In the genomic region with DNA sequence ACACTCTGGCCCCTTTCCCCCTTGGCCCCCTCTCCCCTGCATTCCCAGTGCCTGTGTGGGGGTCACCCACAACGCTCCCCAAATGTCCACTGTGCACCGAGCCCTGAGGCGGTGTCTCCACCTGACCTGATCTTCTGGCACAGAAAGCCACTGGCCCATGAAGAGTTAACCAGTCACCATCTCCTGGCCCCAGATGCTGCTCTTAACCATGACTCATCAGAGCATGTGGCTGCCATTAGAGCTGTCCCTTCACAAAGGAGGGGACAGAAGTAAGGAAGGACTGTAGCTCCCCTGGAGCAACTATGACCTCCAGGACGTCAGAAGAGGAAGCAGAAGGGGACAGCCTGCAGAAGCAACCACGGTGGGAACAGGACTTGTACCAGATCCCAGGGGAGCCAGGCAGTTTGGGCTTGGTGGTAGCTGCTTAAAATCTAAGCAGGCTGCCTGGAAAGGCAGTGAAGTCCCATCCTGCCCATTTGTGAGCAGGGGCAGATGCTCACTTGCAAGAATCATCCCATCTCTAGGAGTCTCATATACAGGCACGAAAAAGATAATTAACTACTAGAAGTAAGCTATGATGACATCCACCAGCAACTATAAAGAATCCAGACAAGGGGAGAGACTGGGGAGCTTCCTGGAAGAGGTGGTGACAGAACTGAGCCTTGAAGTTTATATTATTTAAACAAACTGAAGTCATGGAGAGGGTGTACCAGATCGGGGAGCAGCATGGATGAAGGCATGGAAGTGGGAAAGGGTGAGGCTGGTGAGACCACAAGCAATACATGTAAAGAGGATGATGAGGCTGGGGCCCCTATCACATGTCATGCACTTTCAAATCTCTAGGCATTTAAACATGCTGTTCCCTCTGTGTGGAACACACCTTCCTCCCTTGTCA, we compare ENCODE assay signal across 1 cellular context.
TF ChIP-seq lines count a peak whose summit lies in the region.

No MANE protein-coding gene starts in this region.

TF ChIP-seq in SK-N-SH, 30 proteins besides CTCF, POLR2A, EP300 and RAD21 (continued from another document):
- TF ChIP-seq RXRA (IDR thresholded peaks at IDR 0.05; ENCODE audit: borderline replicate concordance, low read depth), result no peak
- TF ChIP-seq FOXM1 (IDR thresholded peaks at IDR 0.05; ENCODE audit: low read depth), result no peak
- TF ChIP-seq CHD2 (IDR thresholded peaks at IDR 0.05; ENCODE audit: low read length, partially characterized antibody), result peak; percentile 54
- TF ChIP-seq EZH2phosphoT487 (IDR thresholded peaks at IDR 0.05; ENCODE audit: borderline replicate concordance, low read depth), result no peak
- TF ChIP-seq TAF1 (IDR thresholded peaks at IDR 0.05; ENCODE audit: borderline replicate concordance, low read depth, low read length), result 0 out of 2 replicates have a peak, but pooled peaks have one; percentile 25
- TF ChIP-seq RFX5 (IDR thresholded peaks at IDR 0.05; ENCODE audit: low read length), result no peak
- no peak for TF ChIP-seq TEAD4 (IDR thresholded peaks at IDR 0.05; ENCODE audit: borderline replicate concordance, insufficient read depth)
- TF ChIP-seq, protein P1, sequence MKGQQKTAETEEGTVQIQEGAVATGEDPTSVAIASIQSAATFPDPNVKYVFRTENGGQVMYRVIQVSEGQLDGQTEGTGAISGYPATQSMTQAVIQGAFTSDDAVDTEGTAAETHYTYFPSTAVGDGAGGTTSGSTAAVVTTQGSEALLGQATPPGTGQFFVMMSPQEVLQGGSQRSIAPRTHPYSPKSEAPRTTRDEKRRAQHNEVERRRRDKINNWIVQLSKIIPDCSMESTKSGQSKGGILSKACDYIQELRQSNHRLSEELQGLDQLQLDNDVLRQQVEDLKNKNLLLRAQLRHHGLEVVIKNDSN (IDR thresholded peaks at IDR 0.05; ENCODE audit: borderline replicate concordance, low read depth), result no peak
- peak; percentile 66 for TF ChIP-seq TCF12 (IDR thresholded peaks at IDR 0.05)
- TF ChIP-seq, protein P2, sequence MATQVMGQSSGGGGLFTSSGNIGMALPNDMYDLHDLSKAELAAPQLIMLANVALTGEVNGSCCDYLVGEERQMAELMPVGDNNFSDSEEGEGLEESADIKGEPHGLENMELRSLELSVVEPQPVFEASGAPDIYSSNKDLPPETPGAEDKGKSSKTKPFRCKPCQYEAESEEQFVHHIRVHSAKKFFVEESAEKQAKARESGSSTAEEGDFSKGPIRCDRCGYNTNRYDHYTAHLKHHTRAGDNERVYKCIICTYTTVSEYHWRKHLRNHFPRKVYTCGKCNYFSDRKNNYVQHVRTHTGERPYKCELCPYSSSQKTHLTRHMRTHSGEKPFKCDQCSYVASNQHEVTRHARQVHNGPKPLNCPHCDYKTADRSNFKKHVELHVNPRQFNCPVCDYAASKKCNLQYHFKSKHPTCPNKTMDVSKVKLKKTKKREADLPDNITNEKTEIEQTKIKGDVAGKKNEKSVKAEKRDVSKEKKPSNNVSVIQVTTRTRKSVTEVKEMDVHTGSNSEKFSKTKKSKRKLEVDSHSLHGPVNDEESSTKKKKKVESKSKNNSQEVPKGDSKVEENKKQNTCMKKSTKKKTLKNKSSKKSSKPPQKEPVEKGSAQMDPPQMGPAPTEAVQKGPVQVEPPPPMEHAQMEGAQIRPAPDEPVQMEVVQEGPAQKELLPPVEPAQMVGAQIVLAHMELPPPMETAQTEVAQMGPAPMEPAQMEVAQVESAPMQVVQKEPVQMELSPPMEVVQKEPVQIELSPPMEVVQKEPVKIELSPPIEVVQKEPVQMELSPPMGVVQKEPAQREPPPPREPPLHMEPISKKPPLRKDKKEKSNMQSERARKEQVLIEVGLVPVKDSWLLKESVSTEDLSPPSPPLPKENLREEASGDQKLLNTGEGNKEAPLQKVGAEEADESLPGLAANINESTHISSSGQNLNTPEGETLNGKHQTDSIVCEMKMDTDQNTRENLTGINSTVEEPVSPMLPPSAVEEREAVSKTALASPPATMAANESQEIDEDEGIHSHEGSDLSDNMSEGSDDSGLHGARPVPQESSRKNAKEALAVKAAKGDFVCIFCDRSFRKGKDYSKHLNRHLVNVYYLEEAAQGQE (IDR thresholded peaks at IDR 0.05; ENCODE audit: low read depth, low read length), result no peak; the same call in 1 of the 2 replicates
- no peak for TF ChIP-seq NFIC (IDR thresholded peaks at IDR 0.05; ENCODE audit: borderline replicate concordance)
- TF ChIP-seq GABPA (IDR thresholded peaks at IDR 0.05; ENCODE audit: low read depth), result no peak
- TF ChIP-seq MXI1 (IDR thresholded peaks at IDR 0.05; ENCODE audit: low read depth, low read length), result peak; percentile 55; the same call in 1 of the 2 replicates
- TF ChIP-seq, protein P3, sequence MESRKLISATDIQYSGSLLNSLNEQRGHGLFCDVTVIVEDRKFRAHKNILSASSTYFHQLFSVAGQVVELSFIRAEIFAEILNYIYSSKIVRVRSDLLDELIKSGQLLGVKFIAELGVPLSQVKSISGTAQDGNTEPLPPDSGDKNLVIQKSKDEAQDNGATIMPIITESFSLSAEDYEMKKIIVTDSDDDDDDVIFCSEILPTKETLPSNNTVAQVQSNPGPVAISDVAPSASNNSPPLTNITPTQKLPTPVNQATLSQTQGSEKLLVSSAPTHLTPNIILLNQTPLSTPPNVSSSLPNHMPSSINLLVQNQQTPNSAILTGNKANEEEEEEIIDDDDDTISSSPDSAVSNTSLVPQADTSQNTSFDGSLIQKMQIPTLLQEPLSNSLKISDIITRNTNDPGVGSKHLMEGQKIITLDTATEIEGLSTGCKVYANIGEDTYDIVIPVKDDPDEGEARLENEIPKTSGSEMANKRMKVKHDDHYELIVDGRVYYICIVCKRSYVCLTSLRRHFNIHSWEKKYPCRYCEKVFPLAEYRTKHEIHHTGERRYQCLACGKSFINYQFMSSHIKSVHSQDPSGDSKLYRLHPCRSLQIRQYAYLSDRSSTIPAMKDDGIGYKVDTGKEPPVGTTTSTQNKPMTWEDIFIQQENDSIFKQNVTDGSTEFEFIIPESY (IDR thresholded peaks at IDR 0.05; ENCODE audit: borderline replicate concordance, low read depth), result no peak
- TF ChIP-seq YY1 (IDR thresholded peaks at IDR 0.05; ENCODE audit: low read depth), result no peak
- TF ChIP-seq NRF1 (IDR thresholded peaks at IDR 0.05; ENCODE audit: low read depth, low read length), result no peak
- TF ChIP-seq JUND (IDR thresholded peaks at IDR 0.05), result peak; percentile 55
- TF ChIP-seq GATA2 (CRISPR knock-in tag; IDR thresholded peaks at IDR 0.05), result no peak
- 0 out of 2 replicates have a peak, but pooled peaks have one; percentile 34 for TF ChIP-seq SIN3A (IDR thresholded peaks at IDR 0.05; ENCODE audit: borderline replicate concordance, low read depth, low read length)
- TF ChIP-seq FOSL2 (IDR thresholded peaks at IDR 0.05; ENCODE audit: borderline replicate concordance, low read depth), result peak; percentile 77
TF ChIP-seq in SK-N-SH: peak in this region for 8.
